In the genomic region with DNA sequence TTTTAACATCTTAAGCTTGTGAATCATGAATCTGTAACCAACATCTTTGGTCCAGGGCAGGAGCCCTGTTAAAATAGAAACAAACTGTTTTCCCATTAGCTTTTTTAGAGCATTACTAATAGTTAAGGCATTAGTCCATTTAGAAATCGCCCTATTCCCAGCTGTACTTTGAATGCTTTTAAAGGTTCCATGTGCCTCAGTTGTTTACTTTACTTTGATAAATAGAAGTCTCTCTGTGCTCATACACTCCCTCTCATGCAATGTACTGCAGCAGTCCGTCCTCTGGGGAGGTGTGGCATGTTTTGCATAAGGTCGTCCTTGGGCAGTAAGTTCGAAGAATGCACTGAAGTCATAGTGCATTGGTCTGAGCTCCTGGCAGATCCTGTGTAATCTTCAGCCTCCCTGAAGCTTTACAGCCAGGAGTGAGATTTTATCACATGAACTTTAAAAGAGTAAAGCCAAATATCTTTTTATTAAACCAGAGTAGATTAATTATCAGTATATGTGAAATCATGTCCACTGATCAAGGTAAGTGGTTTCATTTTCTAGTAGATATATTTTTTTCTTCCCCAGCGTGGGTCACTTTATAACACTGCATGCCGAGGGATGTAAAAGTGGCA, we compare ENCODE assay signal across 1 cellular context.
TF ChIP-seq lines count a peak whose summit lies in the region.

No MANE protein-coding gene starts in this region.

TF ChIP-seq in HepG2, 621 proteins besides CTCF, POLR2A, EP300 and RAD21 (continued from another document and continues in another):
- TF ChIP-seq, protein P1, sequence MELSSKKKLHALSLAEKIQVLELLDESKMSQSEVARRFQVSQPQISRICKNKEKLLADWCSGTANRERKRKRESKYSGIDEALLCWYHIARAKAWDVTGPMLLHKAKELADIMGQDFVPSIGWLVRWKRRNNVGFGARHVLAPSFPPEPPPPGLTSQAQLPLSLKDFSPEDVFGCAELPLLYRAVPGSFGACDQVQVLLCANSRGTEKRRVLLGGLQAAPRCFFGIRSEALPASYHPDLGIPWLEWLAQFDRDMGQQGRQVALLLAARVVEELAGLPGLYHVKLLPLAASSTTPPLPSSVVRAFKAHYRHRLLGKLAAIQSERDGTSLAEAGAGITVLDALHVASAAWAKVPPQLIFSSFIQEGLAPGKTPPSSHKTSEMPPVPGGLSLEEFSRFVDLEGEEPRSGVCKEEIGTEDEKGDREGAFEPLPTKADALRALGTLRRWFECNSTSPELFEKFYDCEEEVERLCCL (CRISPR knock-in tag; IDR thresholded peaks at IDR 0.05; ENCODE audit: borderline replicate concordance), result no peak
- TF ChIP-seq, protein P2, sequence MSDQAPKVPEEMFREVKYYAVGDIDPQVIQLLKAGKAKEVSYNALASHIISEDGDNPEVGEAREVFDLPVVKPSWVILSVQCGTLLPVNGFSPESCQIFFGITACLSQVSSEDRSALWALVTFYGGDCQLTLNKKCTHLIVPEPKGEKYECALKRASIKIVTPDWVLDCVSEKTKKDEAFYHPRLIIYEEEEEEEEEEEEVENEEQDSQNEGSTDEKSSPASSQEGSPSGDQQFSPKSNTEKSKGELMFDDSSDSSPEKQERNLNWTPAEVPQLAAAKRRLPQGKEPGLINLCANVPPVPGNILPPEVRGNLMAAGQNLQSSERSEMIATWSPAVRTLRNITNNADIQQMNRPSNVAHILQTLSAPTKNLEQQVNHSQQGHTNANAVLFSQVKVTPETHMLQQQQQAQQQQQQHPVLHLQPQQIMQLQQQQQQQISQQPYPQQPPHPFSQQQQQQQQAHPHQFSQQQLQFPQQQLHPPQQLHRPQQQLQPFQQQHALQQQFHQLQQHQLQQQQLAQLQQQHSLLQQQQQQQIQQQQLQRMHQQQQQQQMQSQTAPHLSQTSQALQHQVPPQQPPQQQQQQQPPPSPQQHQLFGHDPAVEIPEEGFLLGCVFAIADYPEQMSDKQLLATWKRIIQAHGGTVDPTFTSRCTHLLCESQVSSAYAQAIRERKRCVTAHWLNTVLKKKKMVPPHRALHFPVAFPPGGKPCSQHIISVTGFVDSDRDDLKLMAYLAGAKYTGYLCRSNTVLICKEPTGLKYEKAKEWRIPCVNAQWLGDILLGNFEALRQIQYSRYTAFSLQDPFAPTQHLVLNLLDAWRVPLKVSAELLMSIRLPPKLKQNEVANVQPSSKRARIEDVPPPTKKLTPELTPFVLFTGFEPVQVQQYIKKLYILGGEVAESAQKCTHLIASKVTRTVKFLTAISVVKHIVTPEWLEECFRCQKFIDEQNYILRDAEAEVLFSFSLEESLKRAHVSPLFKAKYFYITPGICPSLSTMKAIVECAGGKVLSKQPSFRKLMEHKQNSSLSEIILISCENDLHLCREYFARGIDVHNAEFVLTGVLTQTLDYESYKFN (CRISPR knock-in tag; conservative IDR thresholded peaks at IDR 0.05), result peak; percentile 87
- TF ChIP-seq, protein P3, sequence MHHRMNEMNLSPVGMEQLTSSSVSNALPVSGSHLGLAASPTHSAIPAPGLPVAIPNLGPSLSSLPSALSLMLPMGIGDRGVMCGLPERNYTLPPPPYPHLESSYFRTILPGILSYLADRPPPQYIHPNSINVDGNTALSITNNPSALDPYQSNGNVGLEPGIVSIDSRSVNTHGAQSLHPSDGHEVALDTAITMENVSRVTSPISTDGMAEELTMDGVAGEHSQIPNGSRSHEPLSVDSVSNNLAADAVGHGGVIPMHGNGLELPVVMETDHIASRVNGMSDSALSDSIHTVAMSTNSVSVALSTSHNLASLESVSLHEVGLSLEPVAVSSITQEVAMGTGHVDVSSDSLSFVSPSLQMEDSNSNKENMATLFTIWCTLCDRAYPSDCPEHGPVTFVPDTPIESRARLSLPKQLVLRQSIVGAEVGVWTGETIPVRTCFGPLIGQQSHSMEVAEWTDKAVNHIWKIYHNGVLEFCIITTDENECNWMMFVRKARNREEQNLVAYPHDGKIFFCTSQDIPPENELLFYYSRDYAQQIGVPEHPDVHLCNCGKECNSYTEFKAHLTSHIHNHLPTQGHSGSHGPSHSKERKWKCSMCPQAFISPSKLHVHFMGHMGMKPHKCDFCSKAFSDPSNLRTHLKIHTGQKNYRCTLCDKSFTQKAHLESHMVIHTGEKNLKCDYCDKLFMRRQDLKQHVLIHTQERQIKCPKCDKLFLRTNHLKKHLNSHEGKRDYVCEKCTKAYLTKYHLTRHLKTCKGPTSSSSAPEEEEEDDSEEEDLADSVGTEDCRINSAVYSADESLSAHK (CRISPR knock-in tag; IDR thresholded peaks at IDR 0.05; ENCODE audit: borderline replicate concordance), result no peak
- peak; percentile 72 for TF ChIP-seq PPARG (CRISPR knock-in tag; conservative IDR thresholded peaks at IDR 0.05)
- TF ChIP-seq FOXM1 (CRISPR knock-in tag; IDR thresholded peaks at IDR 0.05), result no peak
- TF ChIP-seq, protein P4, sequence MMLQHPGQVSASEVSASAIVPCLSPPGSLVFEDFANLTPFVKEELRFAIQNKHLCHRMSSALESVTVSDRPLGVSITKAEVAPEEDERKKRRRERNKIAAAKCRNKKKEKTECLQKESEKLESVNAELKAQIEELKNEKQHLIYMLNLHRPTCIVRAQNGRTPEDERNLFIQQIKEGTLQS (CRISPR knock-in tag; IDR thresholded peaks at IDR 0.05), result peak; percentile 16; the same call in 1 of the 2 replicates
- TF ChIP-seq POLR2AphosphoS5 (IDR thresholded peaks at IDR 0.05; ENCODE audit: low read depth, low read length), result peak; percentile 76
- TF ChIP-seq ZNF766 (CRISPR knock-in tag; IDR thresholded peaks at IDR 0.05; ENCODE audit: borderline replicate concordance), result no peak
- TF ChIP-seq HOXA5 (CRISPR knock-in tag; IDR thresholded peaks at IDR 0.05), result no peak
- TF ChIP-seq, protein P5, sequence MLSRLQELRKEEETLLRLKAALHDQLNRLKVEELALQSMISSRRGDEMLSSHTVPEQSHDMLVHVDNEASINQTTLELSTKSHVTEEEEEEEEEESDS (CRISPR knock-in tag; IDR thresholded peaks at IDR 0.05; ENCODE audit: borderline replicate concordance), result no peak
- no peak for TF ChIP-seq SRSF1 (optimal IDR thresholded peaks at IDR 0.05; ENCODE audit: low read depth, low read length)
- TF ChIP-seq ELF1 (CRISPR knock-in tag; IDR thresholded peaks at IDR 0.05), result no peak
- no peak for TF ChIP-seq ZNF672 (CRISPR knock-in tag; IDR thresholded peaks at IDR 0.05)
- TF ChIP-seq, protein P6, sequence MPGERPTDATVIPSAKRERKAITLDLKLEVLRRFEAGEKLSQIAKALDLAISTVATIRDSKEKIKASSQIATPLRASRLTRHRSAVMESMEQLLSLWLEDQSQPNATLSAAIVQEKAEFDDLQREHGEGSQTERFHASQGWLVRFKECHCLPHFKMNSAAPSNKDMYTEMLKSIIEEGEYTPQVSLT (CRISPR knock-in tag; IDR thresholded peaks at IDR 0.05; ENCODE audit: borderline replicate concordance, low read depth), result no peak
- TF ChIP-seq, protein P7, sequence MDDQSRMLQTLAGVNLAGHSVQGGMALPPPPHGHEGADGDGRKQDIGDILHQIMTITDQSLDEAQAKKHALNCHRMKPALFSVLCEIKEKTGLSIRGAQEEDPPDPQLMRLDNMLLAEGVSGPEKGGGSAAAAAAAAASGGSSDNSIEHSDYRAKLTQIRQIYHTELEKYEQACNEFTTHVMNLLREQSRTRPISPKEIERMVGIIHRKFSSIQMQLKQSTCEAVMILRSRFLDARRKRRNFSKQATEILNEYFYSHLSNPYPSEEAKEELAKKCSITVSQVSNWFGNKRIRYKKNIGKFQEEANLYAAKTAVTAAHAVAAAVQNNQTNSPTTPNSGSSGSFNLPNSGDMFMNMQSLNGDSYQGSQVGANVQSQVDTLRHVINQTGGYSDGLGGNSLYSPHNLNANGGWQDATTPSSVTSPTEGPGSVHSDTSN (CRISPR knock-in tag; IDR thresholded peaks at IDR 0.05; ENCODE audit: borderline replicate concordance), result no peak
- peak; percentile 38; the same call in 1 of the 2 replicates for TF ChIP-seq ERF (CRISPR knock-in tag; IDR thresholded peaks at IDR 0.05)
- TF ChIP-seq TAF1 (CRISPR knock-in tag; IDR thresholded peaks at IDR 0.05), result peak; percentile 29; the same call in 1 of the 2 replicates
- TF ChIP-seq RCOR2 (CRISPR knock-in tag; IDR thresholded peaks at IDR 0.05), result peak; percentile 68; the same call in 1 of the 2 replicates
- no peak for TF ChIP-seq ZBTB38 (CRISPR knock-in tag; IDR thresholded peaks at IDR 0.05)
- peak; percentile 78 for TF ChIP-seq FOXA1 (IDR thresholded peaks at IDR 0.05)
- peak; percentile 92 for TF ChIP-seq FOXA1 (CRISPR knock-in tag; IDR thresholded peaks at IDR 0.05)
- TF ChIP-seq, protein P8, sequence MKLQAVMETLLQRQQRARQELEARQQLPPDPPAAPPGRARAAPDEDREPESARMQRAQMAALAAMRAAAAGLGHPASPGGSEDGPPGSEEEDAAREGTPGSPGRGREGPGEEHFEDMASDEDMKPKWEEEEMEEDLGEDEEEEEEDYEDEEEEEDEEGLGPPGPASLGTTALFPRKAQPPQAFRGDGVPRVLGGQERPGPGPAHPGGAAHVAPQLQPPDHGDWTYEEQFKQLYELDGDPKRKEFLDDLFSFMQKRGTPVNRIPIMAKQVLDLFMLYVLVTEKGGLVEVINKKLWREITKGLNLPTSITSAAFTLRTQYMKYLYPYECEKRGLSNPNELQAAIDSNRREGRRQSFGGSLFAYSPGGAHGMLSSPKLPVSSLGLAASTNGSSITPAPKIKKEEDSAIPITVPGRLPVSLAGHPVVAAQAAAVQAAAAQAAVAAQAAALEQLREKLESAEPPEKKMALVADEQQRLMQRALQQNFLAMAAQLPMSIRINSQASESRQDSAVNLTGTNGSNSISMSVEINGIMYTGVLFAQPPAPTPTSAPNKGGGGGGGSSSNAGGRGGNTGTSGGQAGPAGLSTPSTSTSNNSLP (IDR thresholded peaks at IDR 0.05; ENCODE audit: low read depth, low read length), result peak; percentile 91
- TF ChIP-seq KLF9 (CRISPR knock-in tag; IDR thresholded peaks at IDR 0.05; ENCODE audit: low read depth), result 0 out of 2 replicates have a peak, but pooled peaks have one; percentile 52
- TF ChIP-seq RFXANK (CRISPR knock-in tag; IDR thresholded peaks at IDR 0.05), result no peak
- TF ChIP-seq NFKBIZ (CRISPR knock-in tag; IDR thresholded peaks at IDR 0.05), result peak; percentile 86; the same call in 1 of the 2 replicates
- TF ChIP-seq, protein P9, sequence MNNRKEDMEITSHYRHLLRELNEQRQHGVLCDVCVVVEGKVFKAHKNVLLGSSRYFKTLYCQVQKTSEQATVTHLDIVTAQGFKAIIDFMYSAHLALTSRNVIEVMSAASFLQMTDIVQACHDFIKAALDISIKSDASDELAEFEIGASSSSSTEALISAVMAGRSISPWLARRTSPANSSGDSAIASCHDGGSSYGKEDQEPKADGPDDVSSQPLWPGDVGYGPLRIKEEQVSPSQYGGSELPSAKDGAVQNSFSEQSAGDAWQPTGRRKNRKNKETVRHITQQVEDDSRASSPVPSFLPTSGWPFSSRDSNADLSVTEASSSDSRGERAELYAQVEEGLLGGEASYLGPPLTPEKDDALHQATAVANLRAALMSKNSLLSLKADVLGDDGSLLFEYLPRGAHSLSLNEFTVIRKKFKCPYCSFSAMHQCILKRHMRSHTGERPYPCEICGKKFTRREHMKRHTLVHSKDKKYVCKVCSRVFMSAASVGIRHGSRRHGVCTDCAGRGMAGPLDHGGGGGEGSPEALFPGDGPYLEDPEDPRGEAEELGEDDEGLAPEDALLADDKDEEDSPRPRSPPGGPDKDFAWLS (CRISPR knock-in tag; IDR thresholded peaks at IDR 0.05; ENCODE audit: borderline replicate concordance), result no peak
- no peak for TF ChIP-seq NFE2L2 (IDR thresholded peaks at IDR 0.05; ENCODE audit: low read length)
- TF ChIP-seq ZNF7 (CRISPR knock-in tag; IDR thresholded peaks at IDR 0.05), result peak; percentile 99
- no peak for TF ChIP-seq SRSF9 (IDR thresholded peaks at IDR 0.05; ENCODE audit: borderline replicate concordance, insufficient read depth, low read depth, low read length, poor library complexity, severe bottlenecking)
- no peak for TF ChIP-seq HMGA1 (CRISPR knock-in tag; conservative IDR thresholded peaks at IDR 0.05)
- TF ChIP-seq NR2F2 (IDR thresholded peaks at IDR 0.05; ENCODE audit: borderline replicate concordance, low read depth), result peak; percentile 49; the same call in 1 of the 2 replicates
- no peak for TF ChIP-seq ZNF101 (CRISPR knock-in tag; IDR thresholded peaks at IDR 0.05; ENCODE audit: borderline replicate concordance, low read depth)
- no peak for TF ChIP-seq ZNF674 (CRISPR knock-in tag; IDR thresholded peaks at IDR 0.05; ENCODE audit: low read depth)
- 0 out of 2 replicates have a peak, but pooled peaks have one; percentile 34 for TF ChIP-seq BHLHE40 (IDR thresholded peaks at IDR 0.05; ENCODE audit: low read length)
- TF ChIP-seq, protein P10, sequence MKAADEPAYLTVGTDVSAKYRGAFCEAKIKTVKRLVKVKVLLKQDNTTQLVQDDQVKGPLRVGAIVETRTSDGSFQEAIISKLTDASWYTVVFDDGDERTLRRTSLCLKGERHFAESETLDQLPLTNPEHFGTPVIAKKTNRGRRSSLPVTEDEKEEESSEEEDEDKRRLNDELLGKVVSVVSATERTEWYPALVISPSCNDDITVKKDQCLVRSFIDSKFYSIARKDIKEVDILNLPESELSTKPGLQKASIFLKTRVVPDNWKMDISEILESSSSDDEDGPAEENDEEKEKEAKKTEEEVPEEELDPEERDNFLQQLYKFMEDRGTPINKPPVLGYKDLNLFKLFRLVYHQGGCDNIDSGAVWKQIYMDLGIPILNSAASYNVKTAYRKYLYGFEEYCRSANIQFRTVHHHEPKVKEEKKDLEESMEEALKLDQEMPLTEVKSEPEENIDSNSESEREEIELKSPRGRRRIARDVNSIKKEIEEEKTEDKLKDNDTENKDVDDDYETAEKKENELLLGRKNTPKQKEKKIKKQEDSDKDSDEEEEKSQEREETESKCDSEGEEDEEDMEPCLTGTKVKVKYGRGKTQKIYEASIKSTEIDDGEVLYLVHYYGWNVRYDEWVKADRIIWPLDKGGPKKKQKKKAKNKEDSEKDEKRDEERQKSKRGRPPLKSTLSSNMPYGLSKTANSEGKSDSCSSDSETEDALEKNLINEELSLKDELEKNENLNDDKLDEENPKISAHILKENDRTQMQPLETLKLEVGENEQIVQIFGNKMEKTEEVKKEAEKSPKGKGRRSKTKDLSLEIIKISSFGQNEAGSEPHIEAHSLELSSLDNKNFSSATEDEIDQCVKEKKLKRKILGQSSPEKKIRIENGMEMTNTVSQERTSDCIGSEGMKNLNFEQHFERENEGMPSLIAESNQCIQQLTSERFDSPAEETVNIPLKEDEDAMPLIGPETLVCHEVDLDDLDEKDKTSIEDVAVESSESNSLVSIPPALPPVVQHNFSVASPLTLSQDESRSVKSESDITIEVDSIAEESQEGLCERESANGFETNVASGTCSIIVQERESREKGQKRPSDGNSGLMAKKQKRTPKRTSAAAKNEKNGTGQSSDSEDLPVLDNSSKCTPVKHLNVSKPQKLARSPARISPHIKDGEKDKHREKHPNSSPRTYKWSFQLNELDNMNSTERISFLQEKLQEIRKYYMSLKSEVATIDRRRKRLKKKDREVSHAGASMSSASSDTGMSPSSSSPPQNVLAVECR (CRISPR knock-in tag; IDR thresholded peaks at IDR 0.05; ENCODE audit: borderline replicate concordance), result peak; percentile 65; the same call in 1 of the 2 replicates
- 0 out of 2 replicates have a peak, but pooled peaks have one; percentile 29 for TF ChIP-seq ZSCAN29 (CRISPR knock-in tag; conservative IDR thresholded peaks at IDR 0.05)
- peak in 1 of 2 experiments; percentile 76; a peak in 1 of 4 replicates for TF ChIP-seq KLF16 (CRISPR knock-in tag; IDR thresholded peaks at IDR 0.05)
